8 cellular contexts compared by ENCODE assay signal in the genomic region with DNA sequence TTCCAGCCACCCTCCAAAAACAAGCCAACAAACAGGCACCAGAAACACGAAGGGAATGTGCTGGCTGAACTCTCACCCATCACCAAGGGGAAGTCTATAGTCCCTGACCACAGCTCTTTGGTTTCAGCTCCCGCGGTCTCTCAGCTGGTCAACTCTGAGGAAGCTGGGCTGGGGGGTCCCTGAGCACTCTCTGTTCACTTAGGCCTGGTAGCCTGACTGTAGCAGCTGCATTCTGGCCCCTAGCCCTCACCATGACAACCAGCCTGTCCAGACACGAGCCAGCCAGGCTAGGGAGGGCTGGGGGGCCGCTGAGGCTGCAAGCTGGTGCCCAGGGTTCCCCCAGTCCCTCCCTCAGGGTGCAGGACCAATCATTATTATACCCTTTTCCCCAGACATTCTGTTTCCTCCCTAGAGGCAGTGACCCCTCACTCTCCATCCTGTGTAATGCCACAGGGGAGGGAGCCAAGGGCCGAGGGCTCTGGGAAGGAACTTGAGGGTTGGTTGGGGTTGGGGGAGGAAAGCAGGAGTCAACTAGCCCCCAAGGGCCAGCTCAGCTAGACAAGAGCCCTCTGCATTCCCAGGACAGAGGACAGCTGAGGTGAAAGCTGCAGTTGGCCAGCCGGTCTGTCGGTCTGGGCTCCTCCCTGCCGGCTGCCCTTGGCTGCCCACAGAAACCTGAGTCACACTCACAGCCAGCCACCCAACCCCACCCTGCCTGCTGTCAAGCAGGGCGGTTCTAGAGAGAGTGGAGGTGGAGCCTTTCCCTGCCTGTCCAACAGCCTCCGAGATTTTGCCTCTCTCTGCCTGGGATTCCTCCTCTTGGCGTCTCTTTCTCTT. TPM values are rescaled to one million over a fixed set of nuclear protein-coding genes. Genes with fewer than 3 reads are reported as not detected.
DNase-seq lines count a peak whose midpoint lies in the region; ATAC-seq and TF ChIP-seq lines count a peak whose summit lies in the region.

No MANE protein-coding gene starts in this region.

- TF ChIP-seq CTCF in AG04450 (IDR thresholded peaks at IDR 0.05; ENCODE audit: low read depth, low read length): no peak

- DNase-seq in AG04450 (ENCODE audit: low read depth, low spot score) (peak; percentile 87), NCI-H345 (lab: John Stamatoyannopoulos, UW) (peak; percentile 84), cerebellum (ENCODE audit: low spot score) (peak; percentile 94), kidney glomerular epithelial cell (lab: John Stamatoyannopoulos, UW) (peak; percentile 95)
- DNase-seq in stimulated activated CD4-positive, alpha-beta T cell treated with anti-CD3 and anti-CD28 coated beads, Interleukin-15, amount 100 ng/mL, for 24 hours: peak; percentile 86

- H3K27me3 ChIP-seq in AG04450 (ENCODE audit: control insufficient read depth, insufficient read depth, low read length): no peaks in the 10 kb centered on the region

- CTCF ChIA-PET in AG04450 (lab: Charles Lee): interaction anchor here (0.5 to 4.5 kb wide), 35 partner anchors 10 to 279 kb away, joined by 3 to 75 read pairs (median 5); a partner anchor contains a TSS

- POLR2A ChIA-PET in AG04450 (lab: Yijun Ruan, JAX): interaction anchor here (0.6 to 3.4 kb wide), 13 partner anchors 10 to 300 kb away, joined by 3 to 32 read pairs (median 5); a partner anchor contains a TSS

- ATAC-seq in GM18873 (IDR thresholded peaks at IDR 0.05; ENCODE audit: low FRiP score, unreplicated experiment) (peak; percentile 27), HG03175 (IDR thresholded peaks at IDR 0.05; ENCODE audit: unreplicated experiment) (peak; percentile 39)
- peak; percentile 47 to 48 for ATAC-seq in activated CD4-positive, CD25-positive, alpha-beta regulatory T cell treated with anti-CD3 and anti-CD28 coated beads, Interleukin-2, amount 50 U/mL, for 24 hours

- peak overlapping the region; percentile 99 for H3K27ac ChIP-seq in AG04450 (ENCODE audit: low read depth, low read length)

- H3K9me3 ChIP-seq in AG04450 (ENCODE audit: control insufficient read depth, insufficient read depth, low read length): no peaks in the 10 kb centered on the region; the same call in 1 of the 2 replicates

- peak overlapping the region; percentile 43 for H3K4me3 ChIP-seq in AG04450 (ENCODE audit: low read depth, low read length)

RNA-seq across cellular contexts. Expression of a gene that starts 1.2 kb away (rescaled TPM):
- polyA plus RNA-seq in AG04450 (2011; rRNA removed): 88.5 and 92.3 TPM in 2 replicates
- polyA minus RNA-seq in AG04450 (2011; rRNA and poly(A)+ RNA removed): 27.3 and 30.2 TPM in 2 replicates
- 33.7 TPM for total RNA-seq in cerebellum

RNA-seq across cellular contexts. Expression of a gene that starts 5.4 kb away (rescaled TPM):
- polyA plus RNA-seq in AG04450 (2011; rRNA removed): 23.4 and 28.2 TPM in 2 replicates
- 32.6 and 42.3 TPM in 2 replicates for polyA minus RNA-seq in AG04450 (2011; rRNA and poly(A)+ RNA removed)
- total RNA-seq in cerebellum: 47.5 TPM

RNA-seq across cellular contexts. Expression of a gene that starts 25.5 kb away (rescaled TPM):
- 1.5 and 1.6 TPM in 2 replicates for polyA plus RNA-seq in AG04450 (2011; rRNA removed)
- 0.83 and 1.1 TPM in 2 replicates for polyA minus RNA-seq in AG04450 (2011; rRNA and poly(A)+ RNA removed)
- total RNA-seq in cerebellum: 1.2 TPM

Comparison
In these comparisons a context has a peak if more than half of its experiments do, and no peak if none do; other contexts are left out.
1. Peak in every context shown above with its lines: DNase-seq, ATAC-seq, H3K4me3 ChIP-seq and H3K27ac ChIP-seq.